In the genomic region with DNA sequence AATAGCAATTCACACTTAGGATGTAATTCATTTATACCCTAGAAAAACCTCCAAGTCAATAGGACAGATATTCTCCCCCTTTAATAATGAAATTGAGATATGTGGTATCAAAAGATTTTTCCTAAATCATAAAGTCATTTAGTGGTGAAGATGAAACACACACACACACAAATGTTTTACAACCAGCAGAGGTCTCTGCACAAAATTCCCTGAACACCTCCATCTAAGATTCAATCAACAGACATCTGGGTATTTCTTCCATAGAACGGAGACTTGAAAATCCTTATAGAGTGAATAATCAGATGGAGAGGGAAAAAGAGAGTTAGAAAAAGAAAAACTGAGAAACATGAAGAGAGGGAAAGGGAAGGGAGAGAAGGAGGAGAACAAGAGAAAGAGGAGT, we compare ENCODE assay signal across 1 cellular context.
TF ChIP-seq lines count a peak whose summit lies in the region.

No MANE protein-coding gene starts in this region.

TF ChIP-seq in endothelial cell of umbilical vein, 7 proteins besides CTCF, POLR2A, EP300 and RAD21:
- TF ChIP-seq, protein P1, sequence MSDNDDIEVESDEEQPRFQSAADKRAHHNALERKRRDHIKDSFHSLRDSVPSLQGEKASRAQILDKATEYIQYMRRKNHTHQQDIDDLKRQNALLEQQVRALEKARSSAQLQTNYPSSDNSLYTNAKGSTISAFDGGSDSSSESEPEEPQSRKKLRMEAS (IDR thresholded peaks at IDR 0.05; ENCODE audit: insufficient read depth, insufficient read length), result no peak
- no peak for TF ChIP-seq EZH2 (IDR thresholded peaks at IDR 0.05; ENCODE audit: borderline replicate concordance, low read depth, low read length, severe bottlenecking)
- no peak for TF ChIP-seq MYC (IDR thresholded peaks at IDR 0.05; ENCODE audit: low read depth, low read length)
- TF ChIP-seq FOS (IDR thresholded peaks at IDR 0.05; ENCODE audit: borderline replicate concordance, insufficient read depth, low read length), result no peak
- no peak for TF ChIP-seq GATA2 (IDR thresholded peaks at IDR 0.05; ENCODE audit: insufficient read depth, insufficient read length, low read depth, low read length)
- no peak for TF ChIP-seq JUN (IDR thresholded peaks at IDR 0.05; ENCODE audit: borderline replicate concordance, insufficient read depth, insufficient read length, low read depth)
- no peak for TF ChIP-seq POLR2AphosphoS5 (IDR thresholded peaks at IDR 0.05; ENCODE audit: insufficient read depth, low read depth, low read length)
